1 cellular context compared by ENCODE assay signal in genomic region chr17:57051886-57052342, GRCh38.
TF ChIP-seq lines count a peak whose summit lies in the region.

No MANE protein-coding gene starts in this region.

TF ChIP-seq in H1, 55 proteins besides CTCF, POLR2A, EP300 and RAD21:
- TF ChIP-seq ATF2 (IDR thresholded peaks at IDR 0.05; ENCODE audit: low read length): no peak
- TF ChIP-seq TCF12 (IDR thresholded peaks at IDR 0.05; ENCODE audit: low read depth, low read length): peak; percentile 83; the same call in 1 of the 2 replicates
